In the genomic region with DNA sequence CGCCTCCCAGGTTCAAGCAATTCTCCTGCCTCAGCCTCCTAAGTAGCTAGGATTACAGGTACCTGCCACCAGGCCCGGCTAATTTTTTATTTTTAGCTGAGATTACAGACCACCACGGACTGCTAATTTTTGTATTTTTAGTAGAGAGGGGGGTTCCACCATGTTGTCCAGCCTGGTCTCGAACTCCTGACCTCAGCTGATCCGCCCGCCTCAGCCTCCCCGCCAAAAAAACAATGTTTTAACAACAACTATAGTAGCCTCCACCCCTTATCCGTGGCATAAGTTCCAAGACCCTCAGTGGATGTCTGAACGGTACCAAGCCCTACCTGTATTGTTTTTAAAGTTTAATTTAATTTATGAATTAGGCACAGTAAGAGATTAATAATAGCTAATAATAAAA, we compare ENCODE assay signal across 19 cellular contexts. TPM values are rescaled to one million over a fixed set of nuclear protein-coding genes. Genes with fewer than 3 reads are reported as not detected.
DNase-seq lines count a peak whose midpoint lies in the region; ATAC-seq, FAIRE-seq and TF ChIP-seq lines count a peak whose summit lies in the region.
"Had no signal": no experiment of that assay in that cellular context is flagged by ENCODE, and none has a peak within 500 bp of the region (broad histone marks: within the 10 kb centered on the region; RNA-seq: fewer than 3 reads in every experiment).

No MANE protein-coding gene starts in this region.

- H3K4me1 ChIP-seq in thyroid gland (peaks cover 5 to 10% of the 10 kb centered on the region in 2 donors), kidney (ENCODE audit: control insufficient read depth in 1 of 2, insufficient read depth in 1 of 2, low read depth in 1 of 2, low read length in 2 of 2) (peaks cover 0 to 6% of the 10 kb centered on the region in 2 donors)

- intact Hi-C loops in thyroid gland (cut with DNase I) = no loop called here
- intact Hi-C loops in kidney (cut with DNase I) = no loop called here

- 78 to 87% methylated on average over 9 of the region's 9 CpGs for WGBS in thyroid gland, 2 donors

- H3K36me3 ChIP-seq in thyroid gland (peaks cover 0 to 9% of the 10 kb centered on the region in 2 donors), kidney (ENCODE audit: control insufficient read depth in 1 of 2, insufficient read depth in 2 of 2, low read length in 2 of 2) (peaks cover 4% of the 10 kb centered on the region in 2 donors)

- POLR2A ChIA-PET in activated CD4-positive, alpha-beta T cell treated with anti-CD3 and anti-CD28 coated beads, Interleukin-2, amount 10 ng/mL, durations not matched to agents 7 days and 5 days (lab: Charles Lee) = no interaction called here

- H3K4me1 Mint-ChIP-seq in nephron = peaks cover 37% of the 10 kb centered on the region
- H3K4me1 Mint-ChIP-seq in activated CD4-positive, alpha-beta T cell treated with anti-CD3 and anti-CD28 coated beads, Interleukin-2, amount 10 ng/mL, durations not matched to agents 7 days and 5 days = peaks cover 8% of the 10 kb centered on the region

- FAIRE-seq in kidney (lab: Jason Lieb, UNC) = no peak
- FAIRE-seq: pancreas had no signal

- no peak for TF ChIP-seq POLR2A in thyroid gland (IDR thresholded peaks at IDR 0.05)

- CTCF ChIA-PET in activated CD4-positive, alpha-beta T cell treated with anti-CD3 and anti-CD28 coated beads, Interleukin-2, amount 10 ng/mL, durations not matched to agents 7 days and 5 days (lab: Charles Lee) = interaction anchor here (0.7 kb wide), 1 partner anchor 52 kb away, joined by 3 read pairs; no protein-coding TSS in a partner anchor

- H3K27ac ChIP-seq in HL-60 (replicated peaks) (0 out of 2 replicates have a peak overlapping the region, but pooled peaks have one; percentile 35), coronary artery (peak overlapping the region; percentile 69 to 89), thyroid gland (peak overlapping the region; percentile 1 to 62 (median 60)), kidney (ENCODE audit: low read depth in 2 of 2, low read length in 2 of 2) (peak overlapping the region in 1 of 2 donors; percentile 91)

- H3K9me3 Mint-ChIP-seq in nephron = no peaks in the 10 kb centered on the region
- no peaks in the 10 kb centered on the region for H3K9me3 Mint-ChIP-seq in activated CD4-positive, alpha-beta T cell treated with anti-CD3 and anti-CD28 coated beads, Interleukin-2, amount 10 ng/mL, durations not matched to agents 7 days and 5 days
- H3K9me3 Mint-ChIP-seq: activated T-helper 17 cell treated with anti-CD3 and anti-CD28 coated beads, Interleukin-2, amount 50 U/mL, for 72 hours; central memory CD8-positive, alpha-beta T cell had no signal

- DNase-seq in HL-60 (ENCODE audit: low read depth in 1 of 2, low spot score in 1 of 2) (no peak), coronary artery (ENCODE audit: low spot score) (no peak), thyroid gland (no peak), midbrain (lab: John Stamatoyannopoulos, UW) (no peak), kidney (no peak)
- DNase-seq in activated CD4-positive, alpha-beta T cell treated with anti-CD3 and anti-CD28 coated beads, Interleukin-2, amount 10 ng/mL, durations not matched to agents 7 days and 5 days = no peak
- DNase-seq: DND-41; effector memory CD4-positive, alpha-beta T cell; left lung; NCI-H1417; NCI-H2171 treated with DMSO at 0.1 percent for 48 hours; NCI-H774; pancreas; PC-3 had no signal

- no peak for ATAC-seq in GM21526 (IDR thresholded peaks at IDR 0.05; ENCODE audit: low FRiP score, unreplicated experiment)
- ATAC-seq: activated CD8-positive, alpha-beta memory T cell treated with anti-CD3 and anti-CD28 coated beads, Interleukin-2, amount 10 ng/mL, durations not matched to agents 7 days and 5 days; activated T-helper 17 cell treated with anti-CD3 and anti-CD28 coated beads, Interleukin-2, amount 50 U/mL, for 72 hours; PC-3 had no signal

- peaks cover 47% of the 10 kb centered on the region for H3K36me3 Mint-ChIP-seq in nephron (ENCODE audit: low read depth)
- peaks cover 8% of the 10 kb centered on the region for H3K36me3 Mint-ChIP-seq in activated CD4-positive, alpha-beta T cell treated with anti-CD3 and anti-CD28 coated beads, Interleukin-2, amount 10 ng/mL, durations not matched to agents 7 days and 5 days (ENCODE audit: low read depth)

- TF ChIP-seq CTCF in HL-60 (IDR thresholded peaks at IDR 0.05; ENCODE audit: insufficient read depth, low read length) = no peak
- TF ChIP-seq CTCF in coronary artery (IDR thresholded peaks at IDR 0.05) = no peak
- TF ChIP-seq CTCF in nephron (IDR thresholded peaks at IDR 0.05; ENCODE audit: unreplicated experiment in 3 of 3) = no peak
- no peak for TF ChIP-seq CTCF in thyroid gland (IDR thresholded peaks at IDR 0.05)
- TF ChIP-seq CTCF in kidney (IDR thresholded peaks at IDR 0.05; ENCODE audit: borderline replicate concordance, extremely low read depth, insufficient read depth) = no peak

- H3K9ac ChIP-seq in kidney (ENCODE audit: low read length in 2 of 2) = no peak overlapping the region

- no peak overlapping the region for H3K4me3 Mint-ChIP-seq in nephron
- H3K4me3 Mint-ChIP-seq in activated CD4-positive, alpha-beta T cell treated with anti-CD3 and anti-CD28 coated beads, Interleukin-2, amount 10 ng/mL, durations not matched to agents 7 days and 5 days = no peak overlapping the region
- H3K4me3 Mint-ChIP-seq: activated CD8-positive, alpha-beta memory T cell treated with anti-CD3 and anti-CD28 coated beads, Interleukin-2, amount 10 ng/mL, durations not matched to agents 7 days and 5 days; activated T-helper 17 cell treated with anti-CD3 and anti-CD28 coated beads, Interleukin-2, amount 50 U/mL, for 72 hours; central memory CD8-positive, alpha-beta T cell had no signal

- no peaks in the 10 kb centered on the region for H3K9me3 ChIP-seq in thyroid gland
- H3K9me3 ChIP-seq in kidney (ENCODE audit: control insufficient read depth in 1 of 2, low read length in 2 of 2) = no peaks in the 10 kb centered on the region
- H3K9me3 ChIP-seq: left lung, pancreas had no signal

- H3K4me3 ChIP-seq in HL-60 (replicated peaks; ENCODE audit: insufficient read depth, low read length) = no peak overlapping the region
- peak overlapping the region; percentile 51 for H3K4me3 ChIP-seq in coronary artery
- H3K4me3 ChIP-seq in thyroid gland (replicated peaks in 1 of 3) = no peak overlapping the region
- no peak overlapping the region for H3K4me3 ChIP-seq in kidney (ENCODE audit: low read length in 2 of 2)
- H3K4me3 ChIP-seq: left lung, pancreas had no signal

- H3K27ac Mint-ChIP-seq in nephron = peak overlapping the region in 2 of 3 experiments; percentile 53 to 89
- H3K27ac Mint-ChIP-seq in activated CD4-positive, alpha-beta T cell treated with anti-CD3 and anti-CD28 coated beads, Interleukin-2, amount 10 ng/mL, durations not matched to agents 7 days and 5 days = no peak overlapping the region
- H3K27ac Mint-ChIP-seq: activated CD8-positive, alpha-beta memory T cell treated with anti-CD3 and anti-CD28 coated beads, Interleukin-2, amount 10 ng/mL, durations not matched to agents 7 days and 5 days; activated T-helper 17 cell treated with anti-CD3 and anti-CD28 coated beads, Interleukin-2, amount 50 U/mL, for 72 hours had no signal

- no peaks in the 10 kb centered on the region for H3K27me3 Mint-ChIP-seq in nephron (ENCODE audit: low read depth)
- no peaks in the 10 kb centered on the region for H3K27me3 Mint-ChIP-seq in activated CD4-positive, alpha-beta T cell treated with anti-CD3 and anti-CD28 coated beads, Interleukin-2, amount 10 ng/mL, durations not matched to agents 7 days and 5 days
- H3K27me3 Mint-ChIP-seq: activated CD8-positive, alpha-beta memory T cell treated with anti-CD3 and anti-CD28 coated beads, Interleukin-2, amount 10 ng/mL, durations not matched to agents 7 days and 5 days; activated T-helper 17 cell treated with anti-CD3 and anti-CD28 coated beads, Interleukin-2, amount 50 U/mL, for 72 hours; central memory CD8-positive, alpha-beta T cell had no signal

- H3K27me3 ChIP-seq in HL-60 (ENCODE audit: insufficient read depth, poor library complexity, severe bottlenecking) (no peaks in the 10 kb centered on the region), thyroid gland (no peaks in the 10 kb centered on the region)
- H3K27me3 ChIP-seq: left lung, pancreas had no signal

RNA-seq across cellular contexts. Expression of gene GNA12, which starts 48.2 kb away (rescaled TPM):
- 10 to 100 TPM; 17.9 to 33.3 (median 21.7) TPM for total RNA-seq in thyroid gland
- total RNA-seq in kidney = 41.1 TPM
- 16.5 TPM for polyA plus RNA-seq in kidney (ENCODE audit: insufficient read depth, low read depth, low replicate concordance)
- 10 to 100 TPM; 16.2 to 17.1 TPM for total RNA-seq in activated CD4-positive, alpha-beta T cell treated with anti-CD3 and anti-CD28 coated beads, Interleukin-2, amount 10 ng/mL, durations not matched to agents 7 days and 5 days
